ENCODE assay signal across 1 cellular context in genomic region chr6:30216096-30216495, GRCh38.
TF ChIP-seq lines count a peak whose summit lies in the region.

No MANE protein-coding gene starts in this region.

TF ChIP-seq in HepG2, 621 proteins besides CTCF, POLR2A, EP300 and RAD21:
- TF ChIP-seq SATB2 (CRISPR knock-in tag; IDR thresholded peaks at IDR 0.05) (no peak), ZNF329 (CRISPR knock-in tag; IDR thresholded peaks at IDR 0.05; ENCODE audit: low read depth) (no peak), ZBTB34 (CRISPR knock-in tag; IDR thresholded peaks at IDR 0.05) (no peak), POGZ (CRISPR knock-in tag; IDR thresholded peaks at IDR 0.05) (no peak), TSC22D2 (CRISPR knock-in tag; IDR thresholded peaks at IDR 0.05; ENCODE audit: borderline replicate concordance) (no peak), SMC3 (IDR thresholded peaks at IDR 0.05; ENCODE audit: low read length) (no peak)
TF ChIP-seq in HepG2: peak in this region for 0.
